ENCODE assay signal across 8 cellular contexts in the genomic region with DNA sequence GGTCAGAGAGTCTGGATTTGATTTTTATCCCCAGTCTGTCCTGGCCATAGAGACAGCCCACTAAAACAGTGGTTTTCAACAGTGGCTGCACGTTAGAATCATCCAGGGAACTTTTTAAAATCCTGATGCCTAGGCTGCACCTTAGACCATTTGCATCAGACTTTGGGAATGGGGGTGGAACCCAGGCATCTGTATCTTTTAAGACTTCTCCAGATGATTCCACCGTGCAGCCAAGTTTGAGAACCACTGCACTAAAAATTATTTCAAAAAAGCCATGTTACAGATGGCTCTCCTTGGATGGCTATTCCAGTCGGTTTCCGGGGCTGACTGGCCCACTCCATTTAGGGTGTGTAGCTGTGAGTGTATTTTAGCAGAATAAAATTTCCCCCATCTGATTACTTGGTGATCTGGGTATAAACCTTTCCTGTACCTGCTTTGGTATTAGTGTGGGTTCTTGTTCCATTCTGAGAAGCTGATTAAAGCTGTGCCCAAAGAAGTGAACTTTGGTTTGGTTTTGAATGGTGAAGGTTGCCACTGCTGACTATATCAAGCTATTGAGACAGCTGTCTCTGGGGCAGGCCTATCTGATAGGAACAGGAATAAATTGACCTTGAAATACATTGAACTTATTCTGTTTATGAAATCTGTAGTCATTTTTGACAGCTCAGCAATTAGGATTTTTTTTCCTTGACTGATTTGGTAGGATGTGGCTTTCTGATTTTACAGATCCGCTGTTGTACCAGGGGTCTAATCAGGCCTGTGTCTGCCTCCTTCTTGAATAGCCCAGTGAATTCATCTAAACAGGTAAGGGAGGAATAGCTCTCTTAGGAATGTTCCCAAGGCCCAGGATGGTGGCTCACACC. TPM values are rescaled to one million over a fixed set of nuclear protein-coding genes. Genes with fewer than 3 reads are reported as not detected.
DNase-seq lines count a peak whose midpoint lies in the region; ATAC-seq, FAIRE-seq and TF ChIP-seq lines count a peak whose summit lies in the region.

No MANE protein-coding gene starts in this region.

- CTCF ChIA-PET in BJ (lab: Yijun Ruan, JAX): interaction anchor here (0.6 to 2.6 kb wide), 5 partner anchors 15 to 304 kb away, joined by 3 to 21 read pairs (median 4); no protein-coding TSS in a partner anchor

- no peaks in the 10 kb centered on the region for H3K9me3 Mint-ChIP-seq in neural crest cell

- no peak for DNase-seq in BJ (ENCODE audit: low read depth)
- DNase-seq in neural crest cell (ENCODE audit: low read depth, low spot score): no peak
- no peak for DNase-seq in ureter (ENCODE audit: low spot score)
- DNase-seq in frontal cortex (ENCODE audit: low spot score in 2 of 2): no peak
- no peak for DNase-seq in NCI-H2227 (lab: John Stamatoyannopoulos, UW; ENCODE audit: unreplicated experiment)

- no peak overlapping the region for H3K27ac Mint-ChIP-seq in neural crest cell (ENCODE audit: unreplicated experiment)

- no peaks in the 10 kb centered on the region for H3K36me3 Mint-ChIP-seq in neural crest cell (ENCODE audit: low read depth)

- H3K4me3 Mint-ChIP-seq in neural crest cell: peak overlapping the region; percentile 92

- H3K4me3 ChIP-seq in BJ (ENCODE audit: low read depth, low read length) (peak overlapping the region; percentile 98), Loucy (ENCODE audit: low read length, poor library complexity, severe bottlenecking) (peak overlapping the region; percentile 92), ectodermal cell (ENCODE audit: insufficient read depth, low read depth, low read length) (peak overlapping the region; percentile 77)

- POLR2A ChIA-PET in BJ (lab: Charles Lee): no interaction called here

- H3F3A ChIP-seq in Loucy (ENCODE audit: low read depth): no peaks in the 10 kb centered on the region

- H3K27ac ChIP-seq in ectodermal cell (ENCODE audit: insufficient read depth, low read depth, low read length, poor library complexity, severe bottlenecking): no peak overlapping the region

- H2AFZ ChIP-seq in Loucy (ENCODE audit: low read length): no peak overlapping the region

- H3K9me3 ChIP-seq in Loucy (ENCODE audit: insufficient read depth, low read depth, low read length) (no peaks in the 10 kb centered on the region), ectodermal cell (ENCODE audit: control insufficient read depth, low read length) (no peaks in the 10 kb centered on the region)

- H3K9me2 ChIP-seq in Loucy (replicated peaks; ENCODE audit: low read depth, low read length): no peaks in the 10 kb centered on the region

- 72% methylated on average over 5 of the region's 5 CpGs for WGBS in ectodermal cell, 2 experiments

- ATAC-seq in HG02642 (IDR thresholded peaks at IDR 0.05; ENCODE audit: poor library complexity, unreplicated experiment): no peak

- H3K79me2 ChIP-seq in Loucy (ENCODE audit: insufficient read depth, low read length): peaks cover 32% of the 10 kb centered on the region

- FAIRE-seq in frontal cortex (lab: Jason Lieb, UNC): no peak

- peak overlapping the region; percentile 85 for H3K9ac ChIP-seq in Loucy (ENCODE audit: low read depth, low read length, poor library complexity, severe bottlenecking)

- H3K27me3 ChIP-seq in BJ (ENCODE audit: control insufficient read depth, insufficient read depth, low read length) (no peaks in the 10 kb centered on the region), Loucy (ENCODE audit: insufficient read depth, low read length, poor library complexity, severe bottlenecking) (no peaks in the 10 kb centered on the region), ectodermal cell (ENCODE audit: control insufficient read depth, insufficient read depth, low read length, poor library complexity, severe bottlenecking) (no peaks in the 10 kb centered on the region)

- no peaks in the 10 kb centered on the region for H4K20me1 ChIP-seq in Loucy (ENCODE audit: insufficient read depth, low read length, poor library complexity, severe bottlenecking)

- H3K4me2 ChIP-seq in Loucy (ENCODE audit: low read depth, low read length, poor library complexity, severe bottlenecking): peak overlapping the region; percentile 92

- peaks cover 28% of the 10 kb centered on the region for H3K4me1 Mint-ChIP-seq in neural crest cell

- H3K27me3 Mint-ChIP-seq in neural crest cell (ENCODE audit: low read depth): peaks cover 3% of the 10 kb centered on the region

- no peak for TF ChIP-seq CTCF in BJ (IDR thresholded peaks at IDR 0.05; ENCODE audit: insufficient read depth, low read depth, low read length)
- TF ChIP-seq CTCF in Loucy (conservative IDR thresholded peaks at IDR 0.05; ENCODE audit: low read length): no peak
- TF ChIP-seq CTCF in neural crest cell (conservative IDR thresholded peaks at IDR 0.05): no peak

- H3K4me1 ChIP-seq in Loucy (ENCODE audit: insufficient read depth, low read length, poor library complexity, severe bottlenecking) (peaks cover 19% of the 10 kb centered on the region), ectodermal cell (ENCODE audit: control insufficient read depth, insufficient read depth, low read length) (peaks cover 4% of the 10 kb centered on the region)

- peaks cover 5% of the 10 kb centered on the region for H3K36me3 ChIP-seq in BJ (ENCODE audit: control insufficient read depth, insufficient read depth, low read length)
- no peaks in the 10 kb centered on the region for H3K36me3 ChIP-seq in Loucy (ENCODE audit: insufficient read depth, low read length)
- H3K36me3 ChIP-seq in ectodermal cell (ENCODE audit: control insufficient read depth, insufficient read depth, low read length): no peaks in the 10 kb centered on the region

RNA-seq across cellular contexts. Expression of a gene that starts 1.3 kb away (rescaled TPM):
- 139 and 142 TPM in 2 replicates for polyA plus RNA-seq in BJ (2011; rRNA removed)
- polyA minus RNA-seq in BJ (2011; rRNA and poly(A)+ RNA removed): 34.4 and 75.3 TPM in 2 replicates
- polyA plus RNA-seq in ectodermal cell (2013, experiment 1 of 4): 87.4 TPM
- polyA plus RNA-seq in ectodermal cell (2013, experiment 2 of 4): 73.5 TPM
- 73.1 TPM for polyA plus RNA-seq in ectodermal cell (2013, experiment 3 of 4)
- polyA plus RNA-seq in ectodermal cell (2013, experiment 4 of 4): 89.8 TPM
- 84.7 and 87.5 TPM in 2 replicates for total RNA-seq in neural crest cell
- 109 TPM for total RNA-seq in ureter
- total RNA-seq in frontal cortex: 29.3 TPM

RNA-seq across cellular contexts. Expression of a gene that starts 14.3 kb away (rescaled TPM):
- 166 and 190 TPM in 2 replicates for polyA plus RNA-seq in BJ (2011; rRNA removed)
- 92.5 and 155 TPM in 2 replicates for polyA minus RNA-seq in BJ (2011; rRNA and poly(A)+ RNA removed)
- polyA plus RNA-seq in ectodermal cell (2013, experiment 1 of 4): 98.9 TPM
- polyA plus RNA-seq in ectodermal cell (2013, experiment 2 of 4): 85.6 TPM
- polyA plus RNA-seq in ectodermal cell (2013, experiment 3 of 4): 64.5 TPM
- polyA plus RNA-seq in ectodermal cell (2013, experiment 4 of 4): 70.4 TPM
- total RNA-seq in neural crest cell (55.8 and 56.8 TPM in 2 replicates), ureter (81.9 TPM), frontal cortex (52.2 TPM)

RNA-seq across cellular contexts. Expression of a gene that starts 50.8 kb away (rescaled TPM):
- 104 and 113 TPM in 2 replicates for polyA plus RNA-seq in BJ (2011; rRNA removed)
- 58.2 and 70.7 TPM in 2 replicates for polyA minus RNA-seq in BJ (2011; rRNA and poly(A)+ RNA removed)
- 116 TPM for polyA plus RNA-seq in ectodermal cell (2013, experiment 1 of 4)
- 117 TPM for polyA plus RNA-seq in ectodermal cell (2013, experiment 2 of 4)
- 96.5 TPM for polyA plus RNA-seq in ectodermal cell (2013, experiment 3 of 4)
- polyA plus RNA-seq in ectodermal cell (2013, experiment 4 of 4): 98.8 TPM
- total RNA-seq in neural crest cell (146 and 153 TPM in 2 replicates), ureter (76.0 TPM), frontal cortex (43.6 TPM)
